ENCODE assay signal across 22 cellular contexts in the genomic region with DNA sequence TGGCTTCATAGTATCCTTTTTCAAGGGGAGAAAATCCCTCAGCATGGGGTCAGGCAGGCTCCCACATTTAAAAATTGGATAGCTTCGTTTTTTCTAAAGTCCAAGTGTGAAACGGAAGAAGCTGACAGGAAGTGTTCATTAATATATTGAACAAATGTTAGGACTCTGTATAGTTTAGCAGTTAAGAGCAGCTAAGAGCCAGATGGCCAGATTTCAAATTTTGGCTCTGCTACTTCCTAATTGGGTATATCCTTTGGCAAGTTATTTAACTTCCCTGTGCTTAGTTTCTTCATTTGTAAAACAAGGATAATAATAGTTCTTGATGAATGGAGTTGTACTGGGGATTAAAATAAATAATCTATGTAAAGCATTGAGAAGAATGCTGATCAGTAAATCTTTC.
"Had no signal": no experiment of that assay in that cellular context is flagged by ENCODE, and none has a peak within 500 bp of the region (broad histone marks: within the 10 kb centered on the region; RNA-seq: fewer than 3 reads in every experiment).

No MANE protein-coding gene starts in this region.

- H3K4me3 ChIP-seq: coronary artery, dorsolateral prefrontal cortex, gastrocnemius medialis, heart right ventricle, left ventricle myocardium inferior, lung, spleen, tibial artery, upper lobe of left lung, uterus had no signal

- ATAC-seq: esophagus mucosa; gastrocnemius medialis; sciatic nerve; stimulated activated memory B cell treated with anti-CD40 and anti-IgM and Interleukin-4, amounts not matched to agents 10 μg/mL and 1 μg/mL and 100 μg/mL, for 72 hours had no signal

- H3K36me3 ChIP-seq: gastrocnemius medialis, heart right ventricle, left ventricle myocardium inferior, neutrophil, spleen, tibial artery, upper lobe of left lung, uterus had no signal

- H3K9me3 ChIP-seq: gastrocnemius medialis, heart right ventricle, left ventricle myocardium inferior, neutrophil, spleen, tibial artery, upper lobe of left lung, uterus had no signal

- H3K27ac ChIP-seq: coronary artery, dorsolateral prefrontal cortex, gastrocnemius medialis, heart right ventricle, left ventricle myocardium inferior, neutrophil, spleen, tibial artery, upper lobe of left lung, uterus had no signal

- DNase-seq: dorsolateral prefrontal cortex; effector CD8-positive, alpha-beta T cell; gastrocnemius medialis; heart right ventricle; islet precursor cell; left ventricle myocardium inferior; mesendoderm; naive B cell; nephron progenitor cell; spleen; stimulated activated CD4-positive, alpha-beta T cell treated with anti-CD3 and anti-CD28 coated beads, Interleukin-15, amount 100 ng/mL, for 24 hours; stimulated activated CD4-positive, alpha-beta T cell treated with anti-CD3 and anti-CD28 coated beads, Interleukin-1b, Interleukin-23, amount 100 ng/mL, for 48 hours; stimulated activated CD4-positive, alpha-beta T cell treated with anti-CD3 and anti-CD28 coated beads, Interleukin-4, amount 100 ng/mL, for 24 hours; tibial artery; upper lobe of left lung; uterus had no signal
